In genomic region chr14:60254176-60254575, GRCh38 we compare ENCODE assay signal across 1 cellular context.
TF ChIP-seq lines count a peak whose summit lies in the region.

No MANE protein-coding gene starts in this region.

TF ChIP-seq in GM23338, 12 proteins besides CTCF, POLR2A, EP300 and RAD21:
- TF ChIP-seq ZNF331 (CRISPR knock-in tag; IDR thresholded peaks at IDR 0.05; ENCODE audit: low read depth) = no peak
- TF ChIP-seq ZNF114 (CRISPR knock-in tag; IDR thresholded peaks at IDR 0.05) = no peak
- no peak for TF ChIP-seq ETS1 (IDR thresholded peaks at IDR 0.05)
- TF ChIP-seq EZH2phosphoT487 (IDR thresholded peaks at IDR 0.05; ENCODE audit: unreplicated experiment) = no peak
- no peak for TF ChIP-seq STAT1 (IDR thresholded peaks at IDR 0.05; ENCODE audit: unreplicated experiment)
- TF ChIP-seq POLR2AphosphoS5 (IDR thresholded peaks at IDR 0.05; ENCODE audit: low read depth) = no peak
- no peak for TF ChIP-seq NANOG (IDR thresholded peaks at IDR 0.05; ENCODE audit: borderline replicate concordance)
- TF ChIP-seq REST (IDR thresholded peaks at IDR 0.05; ENCODE audit: unreplicated experiment) = no peak
- no peak for TF ChIP-seq JUNB (IDR thresholded peaks at IDR 0.05; ENCODE audit: unreplicated experiment)
- TF ChIP-seq ZNF462 (CRISPR knock-in tag; IDR thresholded peaks at IDR 0.05) = no peak
- TF ChIP-seq CREB1 (CRISPR knock-in tag; IDR thresholded peaks at IDR 0.05; ENCODE audit: low read depth) = no peak
- no peak for TF ChIP-seq EZH2 (IDR thresholded peaks at IDR 0.05; ENCODE audit: low read depth, unreplicated experiment)
